Comparison of ENCODE assay signal across 8 cellular contexts in genomic region chrX:40573763-40574162, GRCh38. TPM values are rescaled to one million over a fixed set of nuclear protein-coding genes. Genes with fewer than 3 reads are reported as not detected.
A peak's percentile ranks its signal among the peaks of the same experiment; 100 is the strongest.
DNase-seq lines count a peak whose midpoint lies in the region; ATAC-seq and TF ChIP-seq lines count a peak whose summit lies in the region.

No MANE protein-coding gene starts in this region.

- H3K36me3 ChIP-seq in transverse colon, result no peaks in the 10 kb centered on the region

- no peaks in the 10 kb centered on the region for H3K9me3 ChIP-seq in transverse colon

- DNase-seq in CMK (ENCODE audit: low read depth) (peak; percentile 35), WTC11 (ENCODE audit: low spot score) (peak; percentile 20), glutamatergic neuron (peak; percentile 23), transverse colon (no peak), GM19240 (ENCODE audit: insufficient read length, low spot score) (no peak), Ammon's horn (ENCODE audit: low spot score) (no peak)

- ATAC-seq in HG02885 (IDR thresholded peaks at IDR 0.05; ENCODE audit: poor library complexity, unreplicated experiment) (peak; percentile 51), WTC11 (0 out of 2 replicates have a peak, but pooled peaks have one; percentile 41), HG03439 (IDR thresholded peaks at IDR 0.05; ENCODE audit: unreplicated experiment) (no peak)

- 55% methylated on average over 2 of the region's 2 CpGs; no CpG with 5 or more reads in 1 of the 2 donors for WGBS in transverse colon (ENCODE audit: low coverage in 1 of 2), 2 donors

- no peak overlapping the region for H3K4me3 ChIP-seq in transverse colon

- TF ChIP-seq CTCF in WTC11 (IDR thresholded peaks at IDR 0.05) (0 out of 2 replicates have a peak, but pooled peaks have one; percentile 19), glutamatergic neuron (IDR thresholded peaks at IDR 0.05; ENCODE audit: partially characterized antibody, unreplicated experiment) (peak; percentile 33), transverse colon (IDR thresholded peaks at IDR 0.05) (peak in 1 of 5 experiments; percentile 10)

- H3K9me3 Mint-ChIP-seq in WTC11 (no peaks in the 10 kb centered on the region), glutamatergic neuron (ENCODE audit: unreplicated experiment) (no peaks in the 10 kb centered on the region)

- H3K4me1 Mint-ChIP-seq in WTC11, result peaks cover 11% of the 10 kb centered on the region
- no peaks in the 10 kb centered on the region for H3K4me1 Mint-ChIP-seq in glutamatergic neuron (ENCODE audit: low read depth, unreplicated experiment)

- no peaks in the 10 kb centered on the region for H3K27me3 Mint-ChIP-seq in WTC11 (ENCODE audit: low read depth)
- H3K27me3 Mint-ChIP-seq in glutamatergic neuron (ENCODE audit: unreplicated experiment), result no peaks in the 10 kb centered on the region

- intact Hi-C loops in transverse colon (cut with DNase I; ENCODE audit: low total_unique reads), result no loop called here

- H3K36me3 Mint-ChIP-seq in WTC11 (no peaks in the 10 kb centered on the region), glutamatergic neuron (ENCODE audit: unreplicated experiment) (no peaks in the 10 kb centered on the region)

- no peak overlapping the region for H3K27ac ChIP-seq in transverse colon

- no peaks in the 10 kb centered on the region for H3K27me3 ChIP-seq in transverse colon

- in situ Hi-C loops in transverse colon (cut with MboI; ENCODE audit: low pct_ligation_motif_present in 1 of 4, low pct_unique_long_range_greater_than_20kb in 1 of 4, low sequenced_read_pairs in 3 of 4), result no loop called here

- H3K27ac Mint-ChIP-seq in WTC11 (no peak overlapping the region), glutamatergic neuron (ENCODE audit: unreplicated experiment) (no peak overlapping the region)

- no peak for TF ChIP-seq EP300 in transverse colon (IDR thresholded peaks at IDR 0.05; ENCODE audit: low read depth)

- CTCF ChIA-PET in WTC11 (lab: Charles Lee), result interaction anchor here (0.6 kb wide), 1 partner anchor 423 kb away, joined by 4 read pairs; no protein-coding TSS in a partner anchor

- H3K4me3 Mint-ChIP-seq in WTC11 (no peak overlapping the region), glutamatergic neuron (ENCODE audit: unreplicated experiment) (no peak overlapping the region)

- TF ChIP-seq POLR2A in transverse colon (IDR thresholded peaks at IDR 0.05), result no peak

- no peaks in the 10 kb centered on the region for H3K4me1 ChIP-seq in transverse colon

- POLR2A ChIA-PET in WTC11 (lab: Charles Lee), result no interaction called here

TF ChIP-seq in WTC11, 78 proteins besides CTCF, POLR2A, EP300 and RAD21 (continues in another document):
- no peak for TF ChIP-seq ZNF138 (CRISPR knock-in tag; conservative IDR thresholded peaks at IDR 0.05)
- TF ChIP-seq KAT7 (CRISPR knock-in tag; IDR thresholded peaks at IDR 0.05; ENCODE audit: borderline replicate concordance), result no peak
- no peak for TF ChIP-seq ELF4 (CRISPR knock-in tag; IDR thresholded peaks at IDR 0.05; ENCODE audit: low read depth)
- TF ChIP-seq IRF2 (CRISPR knock-in tag; IDR thresholded peaks at IDR 0.05; ENCODE audit: borderline replicate concordance, low read depth), result no peak
- no peak for TF ChIP-seq STAT6 (CRISPR knock-in tag; conservative IDR thresholded peaks at IDR 0.05; ENCODE audit: low read depth)
- TF ChIP-seq ZNF512 (CRISPR knock-in tag; IDR thresholded peaks at IDR 0.05; ENCODE audit: borderline replicate concordance), result no peak
- TF ChIP-seq JAZF1 (CRISPR knock-in tag; IDR thresholded peaks at IDR 0.05), result no peak
- no peak for TF ChIP-seq RORB (CRISPR knock-in tag; IDR thresholded peaks at IDR 0.05)
- no peak for TF ChIP-seq ZNF423 (CRISPR knock-in tag; IDR thresholded peaks at IDR 0.05)
- no peak for TF ChIP-seq ZBTB43 (CRISPR knock-in tag; IDR thresholded peaks at IDR 0.05)
- no peak for TF ChIP-seq E2F1 (CRISPR knock-in tag; IDR thresholded peaks at IDR 0.05)
- TF ChIP-seq MLX (CRISPR knock-in tag; IDR thresholded peaks at IDR 0.05), result no peak
- TF ChIP-seq HMGXB4 (CRISPR knock-in tag; IDR thresholded peaks at IDR 0.05), result no peak
- no peak for TF ChIP-seq ZMAT4 (CRISPR knock-in tag; IDR thresholded peaks at IDR 0.05)
- no peak for TF ChIP-seq ZNF396 (CRISPR knock-in tag; IDR thresholded peaks at IDR 0.05; ENCODE audit: borderline replicate concordance)
- no peak for TF ChIP-seq NR2C2 (CRISPR knock-in tag; IDR thresholded peaks at IDR 0.05)

RNA-seq across cellular contexts. Expression of gene ATP6AP2, which starts 7.0 kb away (rescaled TPM):
- 78.3 to 90.8 TPM (median 78.7 TPM) in 3 replicates for total RNA-seq in WTC11 (2021)
- total RNA-seq in glutamatergic neuron (ENCODE audit: unreplicated experiment), result 59.0 TPM
- 10 to 100 TPM; 10.3 to 95.9 (median 62.3) TPM for total RNA-seq in transverse colon

RNA-seq across cellular contexts. Expression of gene MPC1L, which starts 49.5 kb away (rescaled TPM):
- not detected in 3 replicates for total RNA-seq in WTC11 (2021)
- total RNA-seq in glutamatergic neuron (ENCODE audit: unreplicated experiment), result not detected
- not detected for total RNA-seq in transverse colon

Comparison
In these comparisons a context has a peak if more than half of its experiments do, and no peak if none do; other contexts are left out.
1. DNase-seq: peak in CMK (single experiment), WTC11 (single experiment) and glutamatergic neuron (single experiment); none in transverse colon (single experiment), GM19240 (single experiment) and Ammon's horn (single experiment).